In the genomic region with DNA sequence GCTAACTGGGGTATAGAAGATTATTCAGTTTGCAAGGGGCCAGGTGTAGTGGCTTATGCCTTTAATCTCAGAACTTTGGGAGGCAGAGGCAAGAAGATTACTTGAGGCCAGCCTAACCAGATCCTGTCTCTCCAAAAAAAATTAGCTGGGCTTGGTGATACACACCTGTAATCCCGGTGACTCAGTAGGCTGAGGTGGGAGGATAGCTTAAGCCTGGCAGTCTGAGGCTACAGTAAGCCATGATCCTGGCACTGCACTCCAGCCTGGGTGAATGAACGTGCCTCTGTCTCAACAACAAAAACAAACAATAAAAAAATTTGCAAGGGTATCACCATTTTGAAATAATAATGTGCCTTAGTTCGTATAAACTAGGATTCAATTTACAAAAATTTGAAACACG, we compare ENCODE assay signal across 1 cellular context.
TF ChIP-seq lines count a peak whose summit lies in the region.

No MANE protein-coding gene starts in this region.

TF ChIP-seq in HepG2, 621 proteins besides CTCF, POLR2A, EP300 and RAD21 (continued from another document):
- TF ChIP-seq TCF12 (IDR thresholded peaks at IDR 0.05) (no peak), TCF12 (CRISPR knock-in tag; IDR thresholded peaks at IDR 0.05) (no peak), ZNF589 (CRISPR knock-in tag; conservative IDR thresholded peaks at IDR 0.05) (no peak), JARID2 (CRISPR knock-in tag; IDR thresholded peaks at IDR 0.05; ENCODE audit: insufficient replicate concordance) (no peak), KDM5B (CRISPR knock-in tag; IDR thresholded peaks at IDR 0.05; ENCODE audit: borderline replicate concordance) (no peak), ZNF24 (IDR thresholded peaks at IDR 0.05) (no peak), ZBTB21 (CRISPR knock-in tag; IDR thresholded peaks at IDR 0.05) (no peak), RFX5 (IDR thresholded peaks at IDR 0.05; ENCODE audit: low read depth, low read length) (no peak), ZFP1 (CRISPR knock-in tag; IDR thresholded peaks at IDR 0.05) (no peak), ZNF382 (CRISPR knock-in tag; IDR thresholded peaks at IDR 0.05; ENCODE audit: borderline replicate concordance) (no peak)
- TF ChIP-seq, protein P1, sequence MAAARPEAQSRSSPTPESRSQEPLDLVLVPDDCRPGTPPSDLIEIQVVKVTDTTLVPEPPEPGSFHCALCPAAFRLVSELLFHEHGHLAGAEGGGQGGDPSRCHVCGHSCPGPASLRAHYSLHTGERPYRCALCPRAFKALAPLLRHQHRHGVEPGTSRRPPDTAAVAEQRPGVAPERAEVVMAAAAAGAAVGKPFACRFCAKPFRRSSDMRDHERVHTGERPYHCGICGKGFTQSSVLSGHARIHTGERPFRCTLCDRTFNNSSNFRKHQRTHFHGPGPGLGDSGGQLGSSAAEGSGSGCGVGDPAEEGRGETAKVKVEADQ (CRISPR knock-in tag; IDR thresholded peaks at IDR 0.05; ENCODE audit: borderline replicate concordance) = no peak
